ENCODE assay signal across 19 cellular contexts in genomic region chr12:10553148-10553547, GRCh38. TPM values are rescaled to one million over a fixed set of nuclear protein-coding genes. Genes with fewer than 3 reads are reported as not detected.
DNase-seq lines count a peak whose midpoint lies in the region; ATAC-seq and TF ChIP-seq lines count a peak whose summit lies in the region.
"Had no signal": no experiment of that assay in that cellular context is flagged by ENCODE, and none has a peak within 500 bp of the region (broad histone marks: within the 10 kb centered on the region; RNA-seq: fewer than 3 reads in every experiment).

No MANE protein-coding gene starts in this region.

- H3K36me3 ChIP-seq in CD8-positive, alpha-beta T cell (ENCODE audit: insufficient read depth, low read length): no peaks in the 10 kb centered on the region
- H3K36me3 ChIP-seq in OCI-LY1 (ENCODE audit: insufficient read depth, low read length): peaks cover 5% of the 10 kb centered on the region; the same call in 1 of the 2 replicates
- no peaks in the 10 kb centered on the region for H3K36me3 ChIP-seq in esophagus muscularis mucosa
- H3K36me3 ChIP-seq in psoas muscle (ENCODE audit: insufficient read depth in 1 of 2, low read depth in 1 of 2): no peaks in the 10 kb centered on the region

- H3K4me1 ChIP-seq in CD8-positive, alpha-beta T cell (ENCODE audit: insufficient read depth, low read length): peaks cover 24% of the 10 kb centered on the region
- H3K4me1 ChIP-seq in OCI-LY1 (ENCODE audit: insufficient read depth, low read length, severe bottlenecking) (peaks cover 49% of the 10 kb centered on the region), esophagus muscularis mucosa (no peaks in the 10 kb centered on the region), psoas muscle (no peaks in the 10 kb centered on the region)
- H3K4me1 ChIP-seq: A549 had no signal

- peaks cover 20% of the 10 kb centered on the region for H3K9me3 Mint-ChIP-seq in CD8-positive, alpha-beta T cell
- peaks cover 6% of the 10 kb centered on the region for H3K9me3 Mint-ChIP-seq in activated naive CD8-positive, alpha-beta T cell treated with anti-CD3 and anti-CD28 coated beads, Interleukin-2, amount 10 ng/mL, durations not matched to agents 7 days and 5 days
- H3K9me3 Mint-ChIP-seq in natural killer cell: peaks cover 2% of the 10 kb centered on the region in 2 donors
- H3K9me3 Mint-ChIP-seq: CD4-positive, alpha-beta T cell had no signal

- peak overlapping the region; percentile 95 for H3K27ac ChIP-seq in CD8-positive, alpha-beta T cell (ENCODE audit: low read depth, low read length)
- H3K27ac ChIP-seq in OCI-LY1 (ENCODE audit: low read depth, low read length, poor library complexity, severe bottlenecking) (peak overlapping the region; percentile 99), esophagus muscularis mucosa (replicated peaks in 1 of 4) (no peak overlapping the region), psoas muscle (no peak overlapping the region)
- H3K27ac ChIP-seq: A549, PC-9, RWPE1 had no signal

- H3K27ac Mint-ChIP-seq in CD8-positive, alpha-beta T cell: peak overlapping the region; percentile 100
- H3K27ac Mint-ChIP-seq in activated naive CD8-positive, alpha-beta T cell treated with anti-CD3 and anti-CD28 coated beads, Interleukin-2, amount 10 ng/mL, durations not matched to agents 7 days and 5 days: peak overlapping the region; percentile 95
- H3K27ac Mint-ChIP-seq in natural killer cell: peak overlapping the region; percentile 93 to 97
- H3K27ac Mint-ChIP-seq: CD4-positive, alpha-beta T cell had no signal

- H3K9me2 ChIP-seq in OCI-LY1 (ENCODE audit: low read depth, low read length): no peaks in the 10 kb centered on the region

- peak; percentile 51 for ATAC-seq in CD8-positive, alpha-beta T cell
- peak; percentile 80 for ATAC-seq in activated naive CD8-positive, alpha-beta T cell treated with anti-CD3 and anti-CD28 coated beads, Interleukin-2, amount 10 ng/mL, durations not matched to agents 7 days and 5 days (ENCODE audit: low read depth)
- peak in 1 of 3 donors; percentile 71 for ATAC-seq in natural killer cell
- no peak for ATAC-seq in HG02981 (IDR thresholded peaks at IDR 0.05; ENCODE audit: unreplicated experiment)
- no peak for ATAC-seq in HG02885 (IDR thresholded peaks at IDR 0.05; ENCODE audit: poor library complexity, unreplicated experiment)
- ATAC-seq in psoas muscle: no peak
- ATAC-seq: A549 had no signal

- H3F3A ChIP-seq in OCI-LY1 (ENCODE audit: insufficient read depth, low read length): peaks cover 10% of the 10 kb centered on the region; the same call in 1 of the 2 replicates

- TF ChIP-seq POLR2A in esophagus muscularis mucosa (IDR thresholded peaks at IDR 0.05; ENCODE audit: low read depth): no peak

- peak overlapping the region; percentile 90 for H3K4me3 Mint-ChIP-seq in CD8-positive, alpha-beta T cell
- H3K4me3 Mint-ChIP-seq in activated naive CD8-positive, alpha-beta T cell treated with anti-CD3 and anti-CD28 coated beads, Interleukin-2, amount 10 ng/mL, durations not matched to agents 7 days and 5 days: peak overlapping the region; percentile 96
- H3K4me3 Mint-ChIP-seq in natural killer cell: no peak overlapping the region
- H3K4me3 Mint-ChIP-seq: CD4-positive, alpha-beta T cell had no signal

- H3K4me1 Mint-ChIP-seq in CD8-positive, alpha-beta T cell (ENCODE audit: low read depth): peaks cover 57% of the 10 kb centered on the region
- H3K4me1 Mint-ChIP-seq in activated naive CD8-positive, alpha-beta T cell treated with anti-CD3 and anti-CD28 coated beads, Interleukin-2, amount 10 ng/mL, durations not matched to agents 7 days and 5 days: peaks cover 26% of the 10 kb centered on the region
- peaks cover 40 to 47% of the 10 kb centered on the region in 2 donors for H3K4me1 Mint-ChIP-seq in natural killer cell

- TF ChIP-seq EP300 in esophagus muscularis mucosa (IDR thresholded peaks at IDR 0.05): no peak

- H3K9me3 ChIP-seq in CD8-positive, alpha-beta T cell (ENCODE audit: low read length): no peaks in the 10 kb centered on the region
- H3K9me3 ChIP-seq in OCI-LY1 (ENCODE audit: low read length) (peaks cover 12% of the 10 kb centered on the region), esophagus muscularis mucosa (no peaks in the 10 kb centered on the region), psoas muscle (no peaks in the 10 kb centered on the region)
- H3K9me3 ChIP-seq: A549 had no signal

- H2AFZ ChIP-seq in OCI-LY1 (ENCODE audit: low read length): no peak overlapping the region
- H2AFZ ChIP-seq: PC-9 had no signal

- TF ChIP-seq CTCF in CD8-positive, alpha-beta T cell (IDR thresholded peaks at IDR 0.05): no peak
- TF ChIP-seq CTCF in OCI-LY1 (IDR thresholded peaks at IDR 0.05; ENCODE audit: low read length) (no peak), natural killer cell (IDR thresholded peaks at IDR 0.05) (no peak), esophagus muscularis mucosa (IDR thresholded peaks at IDR 0.05) (no peak), psoas muscle (IDR thresholded peaks at IDR 0.05) (no peak)

- H3K27me3 Mint-ChIP-seq in CD8-positive, alpha-beta T cell (ENCODE audit: low read depth): no peaks in the 10 kb centered on the region
- H3K27me3 Mint-ChIP-seq in activated naive CD8-positive, alpha-beta T cell treated with anti-CD3 and anti-CD28 coated beads, Interleukin-2, amount 10 ng/mL, durations not matched to agents 7 days and 5 days: no peaks in the 10 kb centered on the region
- H3K27me3 Mint-ChIP-seq in natural killer cell (ENCODE audit: low read depth in 2 of 2): no peaks in the 10 kb centered on the region
- H3K27me3 Mint-ChIP-seq: CD4-positive, alpha-beta T cell had no signal

- no peaks in the 10 kb centered on the region for H3K79me2 ChIP-seq in OCI-LY1 (ENCODE audit: insufficient read depth, low read length)

- H4K20me1 ChIP-seq in OCI-LY1 (ENCODE audit: insufficient read depth, low read length): no peaks in the 10 kb centered on the region

- DNase-seq in CD8-positive, alpha-beta T cell: peak in 1 of 7 experiments; percentile 43
- DNase-seq in activated naive CD8-positive, alpha-beta T cell treated with anti-CD3 and anti-CD28 coated beads, Interleukin-2, amount 10 ng/mL, durations not matched to agents 7 days and 5 days: no peak
- no peak for DNase-seq in natural killer cell
- DNase-seq in esophagus muscularis mucosa (ENCODE audit: extremely low spot score): no peak
- no peak for DNase-seq in psoas muscle
- DNase-seq: CD4-positive, alpha-beta T cell; KG1; NCI-H1417; NCI-H187 treated with DMSO at 0.1 percent for 48 hours; NCI-H2227 treated with DMSO at 0.1 percent for 48 hours; NCI-H524; NCI-H82; PC-9; SIG-M5 had no signal

- no peaks in the 10 kb centered on the region for H3K27me3 ChIP-seq in CD8-positive, alpha-beta T cell (ENCODE audit: insufficient read depth, low read length)
- H3K27me3 ChIP-seq in OCI-LY1 (ENCODE audit: insufficient read depth, low read length) (no peaks in the 10 kb centered on the region), esophagus muscularis mucosa (no peaks in the 10 kb centered on the region), psoas muscle (ENCODE audit: insufficient read depth in 3 of 3, low read length in 2 of 3) (no peaks in the 10 kb centered on the region)

- POLR2A ChIA-PET in CD8-positive, alpha-beta T cell (lab: Charles Lee): interaction anchor here (0.6 to 2.9 kb wide), 5 partner anchors 32 to 187 kb away, joined by 3 to 66 read pairs (median 6); partner anchors contain the start of gene KLRK1
- POLR2A ChIA-PET in activated naive CD8-positive, alpha-beta T cell treated with anti-CD3 and anti-CD28 coated beads, Interleukin-2, amount 10 ng/mL, durations not matched to agents 7 days and 5 days (lab: Charles Lee): interaction anchor here (0.5 to 2.9 kb wide), 17 partner anchors 9 to 884 kb away, joined by 3 to 117 read pairs (median 5); partner anchors contain the start of genes CD69, CLEC2D and KLRC4

- 83% methylated on average over 1 of the region's 1 CpG for WGBS in esophagus muscularis mucosa
- WGBS in psoas muscle, 3 donors: 68 to 90% (median 80%) methylated on average over 1 of the region's 1 CpG

- intact Hi-C loops in CD8-positive, alpha-beta T cell (cut with DNase I, micrococcal nuclease): loop anchor here in 1 of 2 experiments (10.0 kb wide), 1 partner anchor 1598 kb away; no protein-coding TSS in a partner anchor
- intact Hi-C loops in natural killer cell (cut with micrococcal nuclease) (loop anchor here (5.0 kb wide), 1 partner anchor 56 kb away; no protein-coding TSS in a partner anchor), esophagus muscularis mucosa (cut with DNase I) (no loop called here), psoas muscle (cut with DNase I) (no loop called here)

- CTCF ChIA-PET in CD8-positive, alpha-beta T cell (lab: Charles Lee): interaction anchor here (2.1 kb wide), 1 partner anchor 187 kb away, joined by 14 read pairs; no protein-coding TSS in a partner anchor

- no peak overlapping the region for H3K9ac ChIP-seq in OCI-LY1 (ENCODE audit: low read length)

- peak overlapping the region; percentile 64 for H3K4me3 ChIP-seq in CD8-positive, alpha-beta T cell (ENCODE audit: low read depth, low read length)
- H3K4me3 ChIP-seq in OCI-LY1 (ENCODE audit: low read depth, low read length, poor library complexity, severe bottlenecking) (no peak overlapping the region), esophagus muscularis mucosa (no peak overlapping the region), psoas muscle (no peak overlapping the region)
- H3K4me3 ChIP-seq: A549, PC-9 had no signal

- peaks cover 49% of the 10 kb centered on the region for H3K36me3 Mint-ChIP-seq in CD8-positive, alpha-beta T cell
- H3K36me3 Mint-ChIP-seq in activated naive CD8-positive, alpha-beta T cell treated with anti-CD3 and anti-CD28 coated beads, Interleukin-2, amount 10 ng/mL, durations not matched to agents 7 days and 5 days: peaks cover 42% of the 10 kb centered on the region
- no peaks in the 10 kb centered on the region for H3K36me3 Mint-ChIP-seq in natural killer cell

- no peak overlapping the region for H3K4me2 ChIP-seq in OCI-LY1 (ENCODE audit: low read length)
- H3K4me2 ChIP-seq: A549, PC-9 had no signal

RNA-seq across cellular contexts. Expression of gene EIF2S3B, which starts 47.5 kb away (rescaled TPM):
- total RNA-seq in CD8-positive, alpha-beta T cell: 1 to 10 TPM; 1.1 to 1.4 TPM
- under 1 TPM; 0.79 to 0.89 TPM for total RNA-seq in activated naive CD8-positive, alpha-beta T cell treated with anti-CD3 and anti-CD28 coated beads, Interleukin-2, amount 10 ng/mL, durations not matched to agents 7 days and 5 days
- total RNA-seq in natural killer cell: under 1 TPM in 1 of 3 donors, not detected in 2; 0.88 TPM
- total RNA-seq in esophagus muscularis mucosa: under 1 TPM in 3 of 4 donors, not detected in 1; 0.17 to 0.45 (median 0.17) TPM
- 1 to 10 TPM in 1 of 4 donors, under 1 TPM in 3; 0.20 to 1.1 (median 0.31) TPM for total RNA-seq in psoas muscle
- 1 to 10 TPM in 1 of 3 donors, under 1 TPM in 2; 0.37 to 2.6 (median 0.40) TPM for polyA plus RNA-seq in psoas muscle

Comparison
In these comparisons a context has a peak if more than half of its experiments do, and no peak if none do; other contexts are left out.
1. ATAC-seq: peak in CD8-positive, alpha-beta T cell (single experiment) and activated naive CD8-positive, alpha-beta T cell treated with anti-CD3 and anti-CD28 coated beads, Interleukin-2, amount 10 ng/mL, durations not matched to agents 7 days and 5 days (single experiment); none in HG02981 (single experiment), HG02885 (single experiment) and psoas muscle (0 of 4).
2. H3K27ac ChIP-seq: peak in CD8-positive, alpha-beta T cell (single experiment) and OCI-LY1 (single experiment); none in esophagus muscularis mucosa (0 of 4) and psoas muscle (single experiment).
3. Peak in every context shown above with its lines, with median percentiles within 50 percentile points of each other: H3K27ac Mint-ChIP-seq.